16 cellular contexts compared by ENCODE assay signal in genomic region chr15:64500695-64501395, GRCh38. TPM values are rescaled to one million over a fixed set of nuclear protein-coding genes. Genes with fewer than 3 reads are reported as not detected.
DNase-seq lines count a peak whose midpoint lies in the region; ATAC-seq and TF ChIP-seq lines count a peak whose summit lies in the region.
"Had no signal": no experiment of that assay in that cellular context is flagged by ENCODE, and none has a peak within 500 bp of the region (broad histone marks: within the 10 kb centered on the region; RNA-seq: fewer than 3 reads in every experiment).

No MANE protein-coding gene starts in this region.

- intact Hi-C loops in activated CD4-positive, alpha-beta T cell treated with anti-CD3 and anti-CD28 coated beads, Interleukin-2, amount 10 ng/mL, durations not matched to agents 24 days and 14 days (cut with micrococcal nuclease) = loop anchor here (5.0 kb wide), 1 partner anchor 39 kb away; the partner anchor contains the start of gene ZNF609
- intact Hi-C loops in dendritic cell treated with granulocyte-macrophage colony-stimulating factor and Interleukin-4, amounts not matched to agents 40 ng/mL and 50 ng/mL, for 4 days (cut with micrococcal nuclease) = loop anchor here (5.0 kb wide), 1 partner anchor 39 kb away; the partner anchor contains the start of gene ZNF609
- intact Hi-C loops in sigmoid colon (cut with DNase I) = loop anchor here (5.0 kb wide), 1 partner anchor 39 kb away; the partner anchor contains the start of gene ZNF609

- H3K4me3 ChIP-seq in Karpas-422 (ENCODE audit: low read length) = no peak overlapping the region
- no peak overlapping the region for H3K4me3 ChIP-seq in sigmoid colon
- H3K4me3 ChIP-seq: transverse colon had no signal

- no peak for TF ChIP-seq CTCF in sigmoid colon (IDR thresholded peaks at IDR 0.05)

- H3K27me3 Mint-ChIP-seq in activated CD4-positive, alpha-beta T cell treated with anti-CD3 and anti-CD28 coated beads, Interleukin-2, amount 10 ng/mL, durations not matched to agents 24 days and 14 days = no peaks in the 10 kb centered on the region
- no peaks in the 10 kb centered on the region for H3K27me3 Mint-ChIP-seq in dendritic cell treated with granulocyte-macrophage colony-stimulating factor and Interleukin-4, amounts not matched to agents 40 ng/mL and 50 ng/mL, for 4 days

- H3K27ac ChIP-seq in Karpas-422 (ENCODE audit: low read length) (peak overlapping the region; percentile 34; the same call in 1 of the 2 replicates), sigmoid colon (peak overlapping the region in 3 of 4 donors; percentile 66 to 74 (median 73))
- H3K27ac ChIP-seq: C4-2B had no signal

- no peaks in the 10 kb centered on the region for H3K9me2 ChIP-seq in Karpas-422 (replicated peaks; ENCODE audit: insufficient read depth, low read length)

- H3K4me1 ChIP-seq in Karpas-422 (ENCODE audit: low read length) = peaks cover 47% of the 10 kb centered on the region
- peaks cover 0 to 70% (median 62%) of the 10 kb centered on the region in 4 donors for H3K4me1 ChIP-seq in sigmoid colon

- H3K36me3 ChIP-seq in Karpas-422 (ENCODE audit: insufficient read depth, low read length) (peaks cover 39% of the 10 kb centered on the region; the same call in 1 of the 2 replicates), sigmoid colon (peaks cover 0 to 16% (median 5%) of the 10 kb centered on the region in 4 donors)

- H3K36me3 Mint-ChIP-seq in activated CD4-positive, alpha-beta T cell treated with anti-CD3 and anti-CD28 coated beads, Interleukin-2, amount 10 ng/mL, durations not matched to agents 24 days and 14 days (ENCODE audit: low read depth) = peaks cover 58% of the 10 kb centered on the region
- H3K36me3 Mint-ChIP-seq in dendritic cell treated with granulocyte-macrophage colony-stimulating factor and Interleukin-4, amounts not matched to agents 40 ng/mL and 50 ng/mL, for 4 days (ENCODE audit: low read depth) = peaks cover 54% of the 10 kb centered on the region

- no peaks in the 10 kb centered on the region for H3K9me3 Mint-ChIP-seq in activated CD4-positive, alpha-beta T cell treated with anti-CD3 and anti-CD28 coated beads, Interleukin-2, amount 10 ng/mL, durations not matched to agents 24 days and 14 days
- H3K9me3 Mint-ChIP-seq in dendritic cell treated with granulocyte-macrophage colony-stimulating factor and Interleukin-4, amounts not matched to agents 40 ng/mL and 50 ng/mL, for 4 days = no peaks in the 10 kb centered on the region
- H3K9me3 Mint-ChIP-seq: nephron had no signal

- peaks cover 60% of the 10 kb centered on the region for H3K4me1 Mint-ChIP-seq in activated CD4-positive, alpha-beta T cell treated with anti-CD3 and anti-CD28 coated beads, Interleukin-2, amount 10 ng/mL, durations not matched to agents 24 days and 14 days
- peaks cover 71% of the 10 kb centered on the region for H3K4me1 Mint-ChIP-seq in dendritic cell treated with granulocyte-macrophage colony-stimulating factor and Interleukin-4, amounts not matched to agents 40 ng/mL and 50 ng/mL, for 4 days (ENCODE audit: low read depth)

- H4K20me1 ChIP-seq in Karpas-422 (ENCODE audit: insufficient read depth, low read depth, low read length) = no peaks in the 10 kb centered on the region

- H3K4me3 Mint-ChIP-seq in activated CD4-positive, alpha-beta T cell treated with anti-CD3 and anti-CD28 coated beads, Interleukin-2, amount 10 ng/mL, durations not matched to agents 24 days and 14 days = no peak overlapping the region
- no peak overlapping the region for H3K4me3 Mint-ChIP-seq in dendritic cell treated with granulocyte-macrophage colony-stimulating factor and Interleukin-4, amounts not matched to agents 40 ng/mL and 50 ng/mL, for 4 days
- H3K4me3 Mint-ChIP-seq: nephron had no signal

- H2AFZ ChIP-seq in Karpas-422 (ENCODE audit: low read length) = no peak overlapping the region

- no peak overlapping the region for H3K4me2 ChIP-seq in Karpas-422 (ENCODE audit: low read depth, low read length, poor library complexity, severe bottlenecking)

- TF ChIP-seq EP300 in sigmoid colon (IDR thresholded peaks at IDR 0.05) = no peak

- 53 to 65% methylated on average over 3 of the region's 3 CpGs for WGBS in sigmoid colon, 2 donors

- no peak for TF ChIP-seq POLR2A in sigmoid colon (IDR thresholded peaks at IDR 0.05)

- no peak for ATAC-seq in HG03439 (IDR thresholded peaks at IDR 0.05; ENCODE audit: unreplicated experiment)

- H3K27ac Mint-ChIP-seq in activated CD4-positive, alpha-beta T cell treated with anti-CD3 and anti-CD28 coated beads, Interleukin-2, amount 10 ng/mL, durations not matched to agents 24 days and 14 days = peak overlapping the region; percentile 51
- H3K27ac Mint-ChIP-seq in dendritic cell treated with granulocyte-macrophage colony-stimulating factor and Interleukin-4, amounts not matched to agents 40 ng/mL and 50 ng/mL, for 4 days = peak overlapping the region; percentile 81

- peaks cover 95% of the 10 kb centered on the region for H3K79me2 ChIP-seq in Karpas-422 (ENCODE audit: low read length)

- H3K9me3 ChIP-seq in Karpas-422 (ENCODE audit: low read length) (no peaks in the 10 kb centered on the region), sigmoid colon (no peaks in the 10 kb centered on the region)
- H3K9me3 ChIP-seq: transverse colon had no signal

- no peaks in the 10 kb centered on the region for H3K27me3 ChIP-seq in Karpas-422 (ENCODE audit: low read length)
- no peaks in the 10 kb centered on the region for H3K27me3 ChIP-seq in sigmoid colon
- H3K27me3 ChIP-seq: transverse colon had no signal

- DNase-seq in activated CD4-positive, alpha-beta T cell treated with anti-CD3 and anti-CD28 coated beads, Interleukin-2, amount 10 ng/mL, durations not matched to agents 24 days and 14 days = no peak
- DNase-seq in activated CD4-positive, alpha-beta T cell treated with anti-CD3 and anti-CD28 coated beads, Interleukin-2, amount 50 U/mL, for 4 hours = no peak
- DNase-seq in Karpas-422 (no peak), sigmoid colon (no peak), CD1c-positive myeloid dendritic cell (ENCODE audit: extremely low spot score) (no peak)
- no peak for DNase-seq in stimulated activated naive CD4-positive, alpha-beta T cell treated with Interleukin-2 at 50 U/mL for 16 hours (lab: John Stamatoyannopoulos, UW)
- DNase-seq: activated T-cell treated with anti-CD3 and anti-CD28 coated beads, Interleukin-2, amount 50 U/mL, for 1 hour; central memory CD4-positive, alpha-beta T cell; mammary epithelial cell; NCI-H748 treated with DMSO at 0.1 percent for 48 hours; stimulated activated CD4-positive, alpha-beta T cell treated with anti-CD3 and anti-CD28 coated beads, Interleukin-12 subunit alpha, Interleukin-12 subunit beta, amount 100 ng/mL, for 4 hours; transverse colon had no signal

- no peak overlapping the region for H3K9ac ChIP-seq in Karpas-422 (ENCODE audit: low read length)

RNA-seq across cellular contexts. Expression of gene ZNF609, which starts 40.5 kb away (rescaled TPM):
- total RNA-seq in activated CD4-positive, alpha-beta T cell treated with anti-CD3 and anti-CD28 coated beads, Interleukin-2, amount 10 ng/mL, durations not matched to agents 24 days and 14 days = 62.4 and 63.9 TPM in 2 replicates
- 26.7 and 29.6 TPM in 2 replicates for total RNA-seq in Karpas-422 (2014; rRNA removed; shearing (Covaris generic); ENCODE audit: low replicate concordance)
- total RNA-seq in sigmoid colon = 10 to 100 TPM; 29.6 to 35.2 (median 31.0) TPM
- polyA plus RNA-seq in sigmoid colon = 10 to 100 TPM in 1 of 3 donors, 1 to 10 TPM in 2; 4.8 to 13.5 (median 5.5) TPM
